In the genomic region with DNA sequence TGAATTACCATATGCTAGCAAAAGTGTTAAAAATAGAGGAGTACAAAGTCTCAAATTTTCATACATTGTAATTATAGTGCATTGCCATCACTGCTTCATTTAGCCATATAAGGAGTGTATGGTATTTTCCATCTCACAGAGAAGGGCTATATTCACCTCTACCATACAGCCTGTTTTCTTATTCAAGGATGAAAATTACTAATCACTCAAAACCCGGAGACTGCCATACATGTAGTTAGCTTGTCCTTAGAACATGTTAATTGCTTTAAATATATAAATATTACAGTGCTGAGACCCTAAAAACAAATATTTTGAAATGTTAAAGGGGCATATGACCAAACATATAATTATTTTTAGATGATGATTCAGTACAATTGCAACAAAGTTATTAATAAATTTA, we compare ENCODE assay signal across 9 cellular contexts. TPM values are rescaled to one million over a fixed set of nuclear protein-coding genes. Genes with fewer than 3 reads are reported as not detected.
A peak's percentile ranks its signal among the peaks of the same experiment; 100 is the strongest.
DNase-seq lines count a peak whose midpoint lies in the region; ATAC-seq and TF ChIP-seq lines count a peak whose summit lies in the region.
"Had no signal": no experiment of that assay in that cellular context is flagged by ENCODE, and none has a peak within 500 bp of the region (broad histone marks: within the 10 kb centered on the region; RNA-seq: fewer than 3 reads in every experiment).

No MANE protein-coding gene starts in this region.

- TF ChIP-seq CTCF in cardiac muscle cell (IDR thresholded peaks at IDR 0.05; ENCODE audit: low read depth, low read length) (no peak), MCF 10A (IDR thresholded peaks at IDR 0.05; ENCODE audit: unreplicated experiment) (no peak), GM13977 (IDR thresholded peaks at IDR 0.05; ENCODE audit: extremely low read depth, insufficient read depth, missing control alignments) (no peak)

- POLR2A ChIA-PET in MCF 10A (lab: Yijun Ruan, JAX): interaction anchor here (0.6 to 11.1 kb wide), 9 partner anchors 12 to 136 kb away, joined by 3 to 371 read pairs (median 8); partner anchors contain the start of genes CPEB3 and MARCHF5

- H3K27me3 ChIP-seq in cardiac muscle cell: no peaks in the 10 kb centered on the region
- H3K27me3 ChIP-seq in mucosa of rectum (ENCODE audit: control insufficient read depth in 2 of 2, insufficient read depth in 2 of 2, low read length in 2 of 2): no peaks in the 10 kb centered on the region

- H3K4me1 ChIP-seq in cardiac muscle cell (ENCODE audit: low read depth) (peaks cover 34% of the 10 kb centered on the region), mucosa of rectum (ENCODE audit: control insufficient read depth in 2 of 2, insufficient read depth in 2 of 2, low read length in 2 of 2) (peaks cover 22 to 29% of the 10 kb centered on the region in 2 donors), urinary bladder (ENCODE audit: insufficient read depth) (peaks cover 1% of the 10 kb centered on the region)

- peaks cover 5% of the 10 kb centered on the region for H3K36me3 Mint-ChIP-seq in MCF 10A (ENCODE audit: insufficient read depth, unreplicated experiment)

- in situ Hi-C loops in GM13977 (cut with MboI; ENCODE audit: low pct_unique_long_range_greater_than_20kb, low sequenced_read_pairs, unreplicated experiment): no loop called here

- intact Hi-C loops in Right ventricle myocardium inferior (cut with DNase I): loop anchor here (2.0 to 5.0 kb wide), 2 partner anchors 155 to 191 kb away; no protein-coding TSS in a partner anchor
- intact Hi-C loops in MCF 10A (cut with micrococcal nuclease): no loop called here

- peak overlapping the region; percentile 69 for H3K4me3 ChIP-seq in cardiac muscle cell
- peak overlapping the region; percentile 94 to 96 for H3K4me3 ChIP-seq in mucosa of rectum (ENCODE audit: low read length in 2 of 2)
- H3K4me3 ChIP-seq in urinary bladder (ENCODE audit: low read depth, low read length): peak overlapping the region; percentile 52

- no peak for ATAC-seq in Right ventricle myocardium inferior
- ATAC-seq in GM19324 (IDR thresholded peaks at IDR 0.05; ENCODE audit: low FRiP score, unreplicated experiment): no peak

- peak overlapping the region; percentile 14 to 86 for H3K9ac ChIP-seq in mucosa of rectum (ENCODE audit: low read depth in 1 of 2, low read length in 2 of 2)

- no peaks in the 10 kb centered on the region for H3K9me3 ChIP-seq in cardiac muscle cell (ENCODE audit: low read depth)
- no peaks in the 10 kb centered on the region for H3K9me3 ChIP-seq in mucosa of rectum (ENCODE audit: control insufficient read depth in 2 of 2, low read length in 2 of 2)

- peak overlapping the region; percentile 14 for H3K27ac Mint-ChIP-seq in MCF 10A (ENCODE audit: low read depth, unreplicated experiment)

- WGBS in urinary bladder: 57% methylated on average over 1 of the region's 1 CpG

- H3K27me3 Mint-ChIP-seq in MCF 10A (ENCODE audit: insufficient read depth, unreplicated experiment): no peaks in the 10 kb centered on the region

- CTCF ChIA-PET in MCF 10A (lab: Yijun Ruan, JAX): interaction anchor here (0.6 to 2.0 kb wide), 2 partner anchors 18 to 110 kb away, joined by 3 to 9 read pairs; no protein-coding TSS in a partner anchor

- no TSS peak for BruUV-seq in MCF 10A (replicated peaks; lab: Mats Ljungman, UMichigan)

- DNase-seq in cardiac muscle cell (ENCODE audit: low read depth in 1 of 2, low spot score in 1 of 2) (no peak), Right ventricle myocardium inferior (ENCODE audit: missing footprints) (no peak), MCF 10A (ENCODE audit: unreplicated experiment) (no peak), GM13977 (ENCODE audit: low spot score) (no peak), cerebellar cortex (ENCODE audit: low spot score) (no peak)
- DNase-seq: effector CD4-positive, alpha-beta T cell had no signal

- H3K4me3 Mint-ChIP-seq in MCF 10A (ENCODE audit: unreplicated experiment): peak overlapping the region; percentile 76

- peaks cover 35% of the 10 kb centered on the region for H3K4me1 Mint-ChIP-seq in MCF 10A (ENCODE audit: insufficient read depth, unreplicated experiment)

- H3K36me3 ChIP-seq in cardiac muscle cell (no peaks in the 10 kb centered on the region), mucosa of rectum (ENCODE audit: control insufficient read depth in 2 of 2, insufficient read depth in 2 of 2, low read length in 2 of 2) (no peaks in the 10 kb centered on the region), urinary bladder (ENCODE audit: insufficient read depth) (no peaks in the 10 kb centered on the region)

- H3K9me3 Mint-ChIP-seq in MCF 10A (ENCODE audit: unreplicated experiment): no peaks in the 10 kb centered on the region

- H3K27ac ChIP-seq in cardiac muscle cell (peak overlapping the region; percentile 97), mucosa of rectum (ENCODE audit: low read depth in 2 of 2, low read length in 2 of 2) (peak overlapping the region; percentile 82 to 84), urinary bladder (ENCODE audit: low read depth) (no peak overlapping the region)

RNA-seq across cellular contexts. Expression of gene CPEB3, which starts 49.4 kb away (rescaled TPM):
- total RNA-seq in cardiac muscle cell: 4.5 and 8.3 TPM in 2 replicates
- 5.0 and 7.1 TPM in 2 replicates for polyA plus RNA-seq in cardiac muscle cell
- 14.1 TPM for total RNA-seq in Right ventricle myocardium inferior
- 2.8 and 4.2 TPM in 2 replicates for total RNA-seq in MCF 10A (2022)
- 7.4 TPM for total RNA-seq in urinary bladder
- polyA plus RNA-seq in urinary bladder: 2.3 TPM

RNA-seq across cellular contexts. Expression of gene MARCHF5, which starts 49.5 kb away (rescaled TPM):
- 8.4 and 19.3 TPM in 2 replicates for total RNA-seq in cardiac muscle cell
- polyA plus RNA-seq in cardiac muscle cell: 47.4 and 91.5 TPM in 2 replicates
- 36.5 TPM for total RNA-seq in Right ventricle myocardium inferior
- 52.1 and 53.1 TPM in 2 replicates for total RNA-seq in MCF 10A (2022)
- 29.3 TPM for total RNA-seq in urinary bladder
- 20.9 TPM for polyA plus RNA-seq in urinary bladder
